16 cellular contexts compared by ENCODE assay signal in genomic region chr6:11764250-11764604, GRCh38. TPM values are rescaled to one million over a fixed set of nuclear protein-coding genes. Genes with fewer than 3 reads are reported as not detected.
A peak's percentile ranks its signal among the peaks of the same experiment; 100 is the strongest.
DNase-seq lines count a peak whose midpoint lies in the region; ATAC-seq and TF ChIP-seq lines count a peak whose summit lies in the region.
"Had no signal": no experiment of that assay in that cellular context is flagged by ENCODE, and none has a peak within 500 bp of the region (broad histone marks: within the 10 kb centered on the region; RNA-seq: fewer than 3 reads in every experiment).

No MANE protein-coding gene starts in this region.

- no peak for TF ChIP-seq POLR2A in gastroesophageal sphincter (IDR thresholded peaks at IDR 0.05)

- H3K27me3 ChIP-seq in gastroesophageal sphincter (no peaks in the 10 kb centered on the region), stomach smooth muscle (ENCODE audit: control insufficient read depth in 1 of 2, insufficient read depth in 2 of 2, low read length in 2 of 2) (no peaks in the 10 kb centered on the region)
- H3K27me3 ChIP-seq: MG63 had no signal

- TF ChIP-seq CTCF in C4-2B (conservative IDR thresholded peaks at IDR 0.05) (no peak), gastroesophageal sphincter (IDR thresholded peaks at IDR 0.05) (no peak)

- H3K27ac ChIP-seq in C4-2B, result peak overlapping the region; percentile 72; the same call in 1 of the 2 replicates
- peak overlapping the region; percentile 37 to 83 (median 80) for H3K27ac ChIP-seq in gastroesophageal sphincter
- H3K27ac ChIP-seq in stomach smooth muscle (ENCODE audit: low read length), result peak overlapping the region; percentile 68
- H3K27ac ChIP-seq: PC-9 had no signal

- H3K4me3 ChIP-seq in gastroesophageal sphincter, result no peak overlapping the region
- H3K4me3 ChIP-seq in stomach smooth muscle (ENCODE audit: low read length in 2 of 2), result no peak overlapping the region
- H3K4me3 ChIP-seq: MG63, PC-9 had no signal

- no peak overlapping the region for H3K27ac Mint-ChIP-seq in activated T-helper 17 cell treated with anti-CD3 and anti-CD28 coated beads, Interleukin-2, amount 50 U/mL, for 72 hours

- no peak for TF ChIP-seq EP300 in gastroesophageal sphincter (IDR thresholded peaks at IDR 0.05)

- H3K9me3 ChIP-seq in gastroesophageal sphincter (no peaks in the 10 kb centered on the region), stomach smooth muscle (ENCODE audit: control insufficient read depth in 2 of 2, low read length in 2 of 2) (no peaks in the 10 kb centered on the region)
- H3K9me3 ChIP-seq: Caco-2, MG63 had no signal

- H3K9me3 Mint-ChIP-seq in activated T-helper 17 cell treated with anti-CD3 and anti-CD28 coated beads, Interleukin-2, amount 50 U/mL, for 72 hours, result no peaks in the 10 kb centered on the region
- H3K9me3 Mint-ChIP-seq: CD4-positive, CD25-positive, alpha-beta regulatory T cell had no signal

- H3K4me1 ChIP-seq in gastroesophageal sphincter (peaks cover 2 to 53% (median 9%) of the 10 kb centered on the region in 3 donors), stomach smooth muscle (ENCODE audit: control insufficient read depth, insufficient read depth, low read length) (peaks cover 28% of the 10 kb centered on the region)

- H3K36me3 ChIP-seq in gastroesophageal sphincter (no peaks in the 10 kb centered on the region), stomach smooth muscle (ENCODE audit: control insufficient read depth in 2 of 2, insufficient read depth in 2 of 2, low read length in 2 of 2) (no peaks in the 10 kb centered on the region)
- H3K36me3 ChIP-seq: MG63 had no signal

- peak; percentile 54 for ATAC-seq in activated T-helper 17 cell treated with anti-CD3 and anti-CD28 coated beads, Interleukin-2, amount 50 U/mL, for 72 hours (replicated peaks)
- no peak for ATAC-seq in gastroesophageal sphincter

- peak overlapping the region; percentile 3 for H3K4me3 Mint-ChIP-seq in activated T-helper 17 cell treated with anti-CD3 and anti-CD28 coated beads, Interleukin-2, amount 50 U/mL, for 72 hours
- H3K4me3 Mint-ChIP-seq: CD4-positive, CD25-positive, alpha-beta regulatory T cell had no signal

- DNase-seq in SW480 (ENCODE audit: low spot score), result no peak
- DNase-seq in NCI-H748 treated with DMSO at 0.1 percent for 48 hours (lab: John Stamatoyannopoulos, UW), result no peak
- no peak for DNase-seq in occipital lobe (lab: John Stamatoyannopoulos, UW)
- DNase-seq: Caco-2, EL, H7, Karpas-422, MG63, NCI-H1092 treated with DMSO at 0.1 percent for 48 hours, NCI-H510A treated with DMSO at 0.1 percent for 48 hours, PC-9 had no signal

- H3K36me3 Mint-ChIP-seq in activated T-helper 17 cell treated with anti-CD3 and anti-CD28 coated beads, Interleukin-2, amount 50 U/mL, for 72 hours (ENCODE audit: low read depth), result no peaks in the 10 kb centered on the region
- H3K36me3 Mint-ChIP-seq: CD4-positive, CD25-positive, alpha-beta regulatory T cell had no signal

- no peak overlapping the region for H3K9ac ChIP-seq in stomach smooth muscle (ENCODE audit: low read length in 2 of 2)

- H3K27me3 Mint-ChIP-seq in activated T-helper 17 cell treated with anti-CD3 and anti-CD28 coated beads, Interleukin-2, amount 50 U/mL, for 72 hours, result no peaks in the 10 kb centered on the region

- WGBS in gastroesophageal sphincter (ENCODE audit: low coverage in 1 of 2), 2 donors, result 90 to 100% methylated on average over 1 of the region's 1 CpG

- H3K4me1 Mint-ChIP-seq in activated T-helper 17 cell treated with anti-CD3 and anti-CD28 coated beads, Interleukin-2, amount 50 U/mL, for 72 hours, result peaks cover 15% of the 10 kb centered on the region

RNA-seq across cellular contexts. Expression of gene ADTRP, which starts 14.4 kb away (rescaled TPM):
- 10 to 100 TPM; 47.7 to 81.3 TPM for total RNA-seq in activated T-helper 17 cell treated with anti-CD3 and anti-CD28 coated beads, Interleukin-2, amount 50 U/mL, for 72 hours
- total RNA-seq in gastroesophageal sphincter (under 1 TPM in 3 of 4 donors, not detected in 1; 0.23 to 0.72 (median 0.67) TPM), occipital lobe (2.5 TPM)

Comparison
In these comparisons a context has a peak if more than half of its experiments do, and no peak if none do; other contexts are left out.
1. RNA of gene ADTRP, which starts 14.4 kb away (total RNA-seq): 47.7 to 81.3 TPM in activated T-helper 17 cell treated with anti-CD3 and anti-CD28 coated beads, Interleukin-2, amount 50 U/mL, for 72 hours; 2.5 TPM in occipital lobe (single experiment) and 0.23 to 0.72 TPM in gastroesophageal sphincter; every median in the first group is over 10 times any median in the second.
2. Peak in every context shown above with its lines, with median percentiles within 50 percentile points of each other: H3K27ac ChIP-seq.